ENCODE assay signal across 8 cellular contexts in the genomic region with DNA sequence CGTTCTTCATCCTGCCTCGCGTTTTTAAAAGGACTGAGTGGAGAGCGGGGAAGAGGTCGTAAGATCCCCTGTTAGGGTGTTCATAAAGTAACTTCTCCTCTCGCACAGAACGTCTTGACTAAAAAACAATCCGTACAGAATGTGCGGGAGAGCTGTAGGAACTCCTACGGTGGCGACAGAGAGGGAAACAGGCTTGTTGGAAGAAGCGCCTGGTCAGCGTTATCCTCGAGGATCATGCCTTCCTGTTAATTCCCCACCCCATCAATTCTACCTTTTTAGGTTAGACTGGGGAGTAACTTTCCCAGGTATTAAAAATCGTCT. TPM values are rescaled to one million over a fixed set of nuclear protein-coding genes. Genes with fewer than 3 reads are reported as not detected.
DNase-seq lines count a peak whose midpoint lies in the region; ATAC-seq and TF ChIP-seq lines count a peak whose summit lies in the region.

No MANE protein-coding gene starts in this region.

- peaks cover 22% of the 10 kb centered on the region for H3K4me1 Mint-ChIP-seq in endodermal cell
- peaks cover 20 to 39% (median 33%) of the 10 kb centered on the region in 7 donors for H3K4me1 Mint-ChIP-seq in naive thymus-derived CD4-positive, alpha-beta T cell

- H3K4me1 ChIP-seq in Peyer's patch (peaks cover 0 to 22% (median 6%) of the 10 kb centered on the region in 4 donors), endodermal cell (ENCODE audit: control insufficient read depth, insufficient read depth, low read length) (peaks cover 4% of the 10 kb centered on the region)
- H3K4me1 ChIP-seq in naive thymus-derived CD4-positive, alpha-beta T cell (ENCODE audit: control insufficient read depth in 2 of 2, insufficient read depth in 2 of 2, low read length in 2 of 2) = peaks cover 13 to 16% of the 10 kb centered on the region in 2 donors

- H3K4me3 ChIP-seq in Peyer's patch = peak overlapping the region; percentile 87 to 96 (median 92)
- H3K4me3 ChIP-seq in endodermal cell (ENCODE audit: low read length) = peak overlapping the region; percentile 92
- H3K4me3 ChIP-seq in naive thymus-derived CD4-positive, alpha-beta T cell (ENCODE audit: low read length) = peak overlapping the region; percentile 68

- CTCF ChIA-PET in naive thymus-derived CD4-positive, alpha-beta T cell (lab: Charles Lee) = interaction anchor here (0.6 kb wide), 1 partner anchor 171 kb away, joined by 4 read pairs; no protein-coding TSS in a partner anchor

- intact Hi-C loops in naive thymus-derived CD4-positive, alpha-beta T cell (cut with micrococcal nuclease) = loop anchor here (1.0 to 10.0 kb wide), 29 partner anchors 23 to 1988 kb away; partner anchors contain the start of genes ALDH1L2 (in 2 of the 2), C12orf75 (in 2 of the 2), EID3 (in 2 of the 2) and HCFC2 (in 2 of the 2)

- H3K9me3 Mint-ChIP-seq in endodermal cell = no peaks in the 10 kb centered on the region
- peaks cover 0 to 4% (median 0%) of the 10 kb centered on the region in 11 donors for H3K9me3 Mint-ChIP-seq in naive thymus-derived CD4-positive, alpha-beta T cell

- H3K9me3 ChIP-seq in Peyer's patch (no peaks in the 10 kb centered on the region), endodermal cell (ENCODE audit: control insufficient read depth, low read length) (peaks cover 6% of the 10 kb centered on the region)
- no peaks in the 10 kb centered on the region for H3K9me3 ChIP-seq in naive thymus-derived CD4-positive, alpha-beta T cell (ENCODE audit: control insufficient read depth in 2 of 3, low read length in 3 of 3)

- peak overlapping the region; percentile 89 for H3K4me3 Mint-ChIP-seq in endodermal cell
- H3K4me3 Mint-ChIP-seq in naive thymus-derived CD4-positive, alpha-beta T cell = peak overlapping the region; percentile 89 to 99 (median 96)

- peak; percentile 15 for ATAC-seq in GM18502 (IDR thresholded peaks at IDR 0.05; ENCODE audit: poor library complexity, unreplicated experiment)
- ATAC-seq in HG03039 (IDR thresholded peaks at IDR 0.05; ENCODE audit: unreplicated experiment) = peak; percentile 14
- no peak for ATAC-seq in naive thymus-derived CD4-positive, alpha-beta T cell
- no peak for ATAC-seq in GM18520 (IDR thresholded peaks at IDR 0.05; ENCODE audit: unreplicated experiment)

- 7 to 18% methylated on average over 6 to 15 of the region's 15 CpGs for WGBS in endodermal cell (ENCODE audit: insufficient coverage in 1 of 2, insufficient read length in 1 of 2), 2 experiments

- peaks cover 0 to 6% (median 0%) of the 10 kb centered on the region in 3 donors for H3K36me3 ChIP-seq in Peyer's patch
- H3K36me3 ChIP-seq in endodermal cell (ENCODE audit: control insufficient read depth, insufficient read depth, low read length) = peaks cover 6% of the 10 kb centered on the region
- H3K36me3 ChIP-seq in naive thymus-derived CD4-positive, alpha-beta T cell (ENCODE audit: control insufficient read depth in 2 of 3, insufficient read depth in 3 of 3, low read length in 3 of 3) = peaks cover 0 to 5% (median 4%) of the 10 kb centered on the region in 3 experiments

- H3K27me3 Mint-ChIP-seq in endodermal cell (ENCODE audit: insufficient read depth) = peaks cover 26% of the 10 kb centered on the region
- H3K27me3 Mint-ChIP-seq in naive thymus-derived CD4-positive, alpha-beta T cell = peaks cover 9 to 31% (median 28%) of the 10 kb centered on the region in 5 donors

- POLR2A ChIA-PET in naive thymus-derived CD4-positive, alpha-beta T cell (lab: Charles Lee) = interaction anchor here (0.8 to 2.3 kb wide), 5 partner anchors 9 to 1250 kb away, joined by 3 to 6 read pairs (median 4); partner anchors contain the start of genes NFYB, POLR3B and TDG

- TF ChIP-seq CTCF in Peyer's patch (IDR thresholded peaks at IDR 0.05) = peak in 1 of 6 experiments; percentile 4
- no peak for TF ChIP-seq CTCF in endodermal cell (conservative IDR thresholded peaks at IDR 0.05)

- H3K27me3 ChIP-seq in Peyer's patch (no peaks in the 10 kb centered on the region), endodermal cell (ENCODE audit: control insufficient read depth, insufficient read depth, low read length, poor library complexity, severe bottlenecking) (peaks cover 47% of the 10 kb centered on the region)
- H3K27me3 ChIP-seq in naive thymus-derived CD4-positive, alpha-beta T cell (ENCODE audit: control insufficient read depth in 2 of 2, insufficient read depth in 2 of 2, low read length in 2 of 2) = no peaks in the 10 kb centered on the region

- H3K9ac ChIP-seq in endodermal cell (ENCODE audit: extremely low read depth, low read length, poor library complexity, severe bottlenecking) = peak overlapping the region; percentile 50

- TF ChIP-seq POLR2A in Peyer's patch (IDR thresholded peaks at IDR 0.05) = no peak

- H3K27ac Mint-ChIP-seq in endodermal cell = peak overlapping the region; percentile 97
- H3K27ac Mint-ChIP-seq in naive thymus-derived CD4-positive, alpha-beta T cell = peak overlapping the region; percentile 77 to 96 (median 95)

- H3K27ac ChIP-seq in Peyer's patch (peak overlapping the region; percentile 97 to 100 (median 98)), endodermal cell (ENCODE audit: low read depth, low read length) (no peak overlapping the region)
- peak overlapping the region; percentile 93 for H3K27ac ChIP-seq in naive thymus-derived CD4-positive, alpha-beta T cell (ENCODE audit: low read depth, low read length)

- H3K36me3 Mint-ChIP-seq in endodermal cell (ENCODE audit: low read depth) = peaks cover 7% of the 10 kb centered on the region
- H3K36me3 Mint-ChIP-seq in naive thymus-derived CD4-positive, alpha-beta T cell = peaks cover 4 to 8% (median 5%) of the 10 kb centered on the region in 5 donors

- DNase-seq in AG08395 (ENCODE audit: low spot score) (peak; percentile 47), Peyer's patch (no peak), endodermal cell (no peak), iPS-NIHi11 (ENCODE audit: low spot score) (no peak)
- no peak for DNase-seq in naive thymus-derived CD4-positive, alpha-beta T cell

RNA-seq across cellular contexts. Expression of gene WASHC4, which starts 0.4 kb away (rescaled TPM):
- total RNA-seq in Peyer's patch = 10 to 100 TPM; 56.6 to 93.3 (median 71.4) TPM
- total RNA-seq in endodermal cell = 10 to 100 TPM; 39.7 to 40.6 TPM
- 32.6 TPM for polyA plus RNA-seq in endodermal cell (2013, experiment 1 of 2)
- 30.3 TPM for polyA plus RNA-seq in endodermal cell (2013, experiment 2 of 2)
- total RNA-seq in naive thymus-derived CD4-positive, alpha-beta T cell = 10 to 100 TPM; 43.2 to 76.8 (median 53.0) TPM
- 10 to 100 TPM; 31.0 to 36.4 TPM for polyA plus RNA-seq in naive thymus-derived CD4-positive, alpha-beta T cell

RNA-seq across cellular contexts. Expression of gene ALDH1L2, which starts 22.9 kb away (rescaled TPM):
- 1 to 10 TPM in 3 of 4 donors, under 1 TPM in 1; 0.70 to 5.8 (median 4.0) TPM for total RNA-seq in Peyer's patch
- total RNA-seq in endodermal cell = under 1 TPM; 0.22 to 0.27 TPM
- 2.5 TPM for polyA plus RNA-seq in endodermal cell (2013, experiment 1 of 2)
- 1.4 TPM for polyA plus RNA-seq in endodermal cell (2013, experiment 2 of 2)
- under 1 TPM in 4 of 5 experiments, not detected in 1; 0.24 to 0.42 (median 0.34) TPM for total RNA-seq in naive thymus-derived CD4-positive, alpha-beta T cell
- not detected for polyA plus RNA-seq in naive thymus-derived CD4-positive, alpha-beta T cell

Comparison
In these comparisons a context has a peak if more than half of its experiments do, and no peak if none do; other contexts are left out.
1. ATAC-seq: peak in GM18502 (single experiment) and HG03039 (single experiment); none in naive thymus-derived CD4-positive, alpha-beta T cell (single experiment) and GM18520 (single experiment).
2. Peak in every context shown above with its lines, with median percentiles within 50 percentile points of each other: H3K4me3 ChIP-seq.